ENCODE assay signal across 21 cellular contexts in genomic region chr6:106767271-106767670, GRCh38.
A peak's percentile ranks its signal among the peaks of the same experiment; 100 is the strongest.
DNase-seq lines count a peak whose midpoint lies in the region; ATAC-seq, FAIRE-seq and TF ChIP-seq lines count a peak whose summit lies in the region.
"Had no signal": no experiment of that assay in that cellular context is flagged by ENCODE, and none has a peak within 500 bp of the region (broad histone marks: within the 10 kb centered on the region; RNA-seq: fewer than 3 reads in every experiment).

No MANE protein-coding gene starts in this region.

- TF ChIP-seq RAD21 in liver (IDR thresholded peaks at IDR 0.05), result no peak
- no peak for TF ChIP-seq RAD21 in HepG2 (CRISPR knock-in tag; IDR thresholded peaks at IDR 0.05)

- POLR2A ChIA-PET in HepG2 (lab: Yijun Ruan, JAX), result no interaction called here
- POLR2A ChIA-PET in A673 (lab: Charles Lee; ENCODE audit: low non-redundant PET), result no interaction called here

- in situ Hi-C loops in HepG2 (cut with HindIII; ENCODE audit: extremely low pct_ligation_motif_present, low pct_unique_long_range_greater_than_20kb), result no loop called here

- H3K9me3 ChIP-seq in liver (ENCODE audit: control insufficient read depth in 4 of 4, low read length in 3 of 4), result peaks cover 0 to 4% (median 0%) of the 10 kb centered on the region in 4 donors
- peaks cover 5% of the 10 kb centered on the region; the same call in 1 of the 2 replicates for H3K9me3 ChIP-seq in HepG2 (ENCODE audit: low read length)
- H3K9me3 ChIP-seq in pancreas, result no peaks in the 10 kb centered on the region
- peaks cover 10% of the 10 kb centered on the region for H3K9me3 ChIP-seq in A673 (ENCODE audit: low read depth, low read length, poor library complexity, severe bottlenecking)

- H3K27me3 ChIP-seq in liver (ENCODE audit: control insufficient read depth in 4 of 4, insufficient read depth in 4 of 4, low read length in 3 of 4), result no peaks in the 10 kb centered on the region
- no peaks in the 10 kb centered on the region for H3K27me3 ChIP-seq in HepG2 (ENCODE audit: control insufficient read depth in 1 of 2, insufficient read depth in 2 of 2, low read length in 2 of 2)
- no peaks in the 10 kb centered on the region for H3K27me3 ChIP-seq in pancreas
- no peaks in the 10 kb centered on the region for H3K27me3 ChIP-seq in A673 (replicated peaks; ENCODE audit: insufficient read depth, low read depth, low read length, poor library complexity)

- no peak overlapping the region for H3K4me2 ChIP-seq in HepG2 (ENCODE audit: low read depth, low read length)

- DNase-seq in HepG2 (ENCODE audit: low spot score), result no peak
- DNase-seq in epithelial cell of esophagus (ENCODE audit: low read depth), result peak; percentile 70
- DNase-seq in pancreas, result no peak
- no peak for DNase-seq in iPS-NIHi7 (ENCODE audit: extremely low spot score)
- DNase-seq in A673 (ENCODE audit: low spot score), result no peak
- DNase-seq: ACHN; AML-193; CD4-positive, alpha-beta T cell; DMS153; DND-41; EL; GM23248; HCEC 1CT; IMR-90 had no signal

- H3K4me3 ChIP-seq in liver (ENCODE audit: low read depth in 1 of 3, low read length in 3 of 3) (no peak overlapping the region), HepG2 (replicated peaks in 1 of 3; ENCODE audit: insufficient read depth in 1 of 3, low read depth in 2 of 3, low read length in 3 of 3) (no peak overlapping the region), epithelial cell of esophagus (ENCODE audit: low read length) (no peak overlapping the region), pancreas (no peak overlapping the region), A673 (ENCODE audit: low read depth, low read length, poor library complexity, severe bottlenecking) (no peak overlapping the region)
- H3K4me3 ChIP-seq: GM12878, GM23248, K562 had no signal

- H2AFZ ChIP-seq in HepG2 (ENCODE audit: low read length), result no peak overlapping the region
- H2AFZ ChIP-seq: GM23248 had no signal

- TF ChIP-seq EP300 in HepG2 (IDR thresholded peaks at IDR 0.05; ENCODE audit: low read depth in 2 of 2, low read length in 2 of 2) (no peak), HepG2 (CRISPR knock-in tag; IDR thresholded peaks at IDR 0.05; ENCODE audit: borderline replicate concordance) (no peak)

- no peaks in the 10 kb centered on the region for H3K79me2 ChIP-seq in HepG2 (ENCODE audit: insufficient read depth, low read length)

- H3K9ac ChIP-seq in liver (ENCODE audit: low read depth in 1 of 2, low read length in 2 of 2) (no peak overlapping the region), HepG2 (ENCODE audit: insufficient read depth, low read depth, low read length) (no peak overlapping the region)
- H3K9ac ChIP-seq: GM23248 had no signal

- TF ChIP-seq CTCF in liver (IDR thresholded peaks at IDR 0.05; ENCODE audit: low read depth, low read length, missing input control), result no peak
- TF ChIP-seq CTCF in HepG2 (CRISPR knock-in tag; IDR thresholded peaks at IDR 0.05), result no peak
- TF ChIP-seq CTCF in epithelial cell of esophagus (IDR thresholded peaks at IDR 0.05; ENCODE audit: insufficient read depth, low read depth, low read length, missing control alignments), result no peak
- TF ChIP-seq CTCF in pancreas (IDR thresholded peaks at IDR 0.05), result no peak
- no peak for TF ChIP-seq CTCF in A673 (conservative IDR thresholded peaks at IDR 0.05; ENCODE audit: low read depth, low read length)

- peaks cover 0 to 24% (median 17%) of the 10 kb centered on the region in 4 donors for H3K36me3 ChIP-seq in liver (ENCODE audit: control insufficient read depth in 4 of 4, insufficient read depth in 3 of 4, low read depth in 1 of 4, low read length in 3 of 4)
- H3K36me3 ChIP-seq in HepG2 (replicated peaks in 1 of 2; ENCODE audit: control insufficient read depth in 1 of 2, insufficient read depth in 2 of 2, low read length in 2 of 2), result no peaks in the 10 kb centered on the region
- H3K36me3 ChIP-seq in pancreas, result peaks cover 0 to 21% (median 0%) of the 10 kb centered on the region in 3 donors
- no peaks in the 10 kb centered on the region for H3K36me3 ChIP-seq in A673 (ENCODE audit: insufficient read depth, low read length, poor library complexity, severe bottlenecking)

- H3K27ac ChIP-seq in liver (ENCODE audit: low read depth in 1 of 2, low read length in 2 of 2) (peak overlapping the region; percentile 68 to 80), HepG2 (ENCODE audit: extremely low read length, insufficient read depth, low read length) (no peak overlapping the region), pancreas (peak overlapping the region; percentile 24 to 80 (median 54)), A673 (ENCODE audit: low read depth, low read length, poor library complexity, severe bottlenecking) (no peak overlapping the region)
- H3K27ac ChIP-seq: C4-2B, GM23248, HL-60 had no signal

- TF ChIP-seq POLR2A in HepG2 (IDR thresholded peaks at IDR 0.05; ENCODE audit: insufficient read depth in 1 of 2, low read depth in 2 of 2, low read length in 2 of 2), result no peak

- H3K4me1 ChIP-seq in liver (ENCODE audit: control insufficient read depth in 4 of 4, insufficient read depth in 4 of 4, low read length in 3 of 4) (peaks cover 6 to 44% (median 22%) of the 10 kb centered on the region in 4 donors), HepG2 (ENCODE audit: insufficient read depth, low read length) (peaks cover 24% of the 10 kb centered on the region; the same call in 1 of the 2 replicates), pancreas (peaks cover 41 to 66% (median 63%) of the 10 kb centered on the region in 3 donors), A673 (ENCODE audit: insufficient read depth, low read length, poor library complexity, severe bottlenecking) (no peaks in the 10 kb centered on the region)

- WGBS in liver, result 100% methylated on average over 1 of the region's 1 CpG
- WGBS in HepG2 (ENCODE audit: low lambda C conversion rate), result 100% methylated on average over 1 of the region's 1 CpG
- 98 to 100% methylated on average over 1 of the region's 1 CpG for WGBS in pancreas, 2 donors

- CTCF ChIA-PET in HepG2 (lab: Yijun Ruan, JAX; ENCODE audit: low intra/inter-chr PET ratio, low total read pairs) (no interaction called here), A673 (lab: Charles Lee) (no interaction called here)

- no peaks in the 10 kb centered on the region for H4K20me1 ChIP-seq in HepG2 (ENCODE audit: insufficient read depth, low read length)

- FAIRE-seq in HepG2 (lab: Jason Lieb, UNC) (no peak), pancreas (lab: Jason Lieb, UNC) (no peak)
- FAIRE-seq: GM12878, GM19239, H54, K562 had no signal

- BruUV-seq in HepG2 (replicated peaks; lab: Mats Ljungman, UMichigan) (no TSS peak), A673 (replicated peaks; lab: Mats Ljungman, UMichigan) (no TSS peak)

- intact Hi-C loops in HepG2 (cut with micrococcal nuclease; ENCODE audit: unreplicated experiment), result no loop called here
- intact Hi-C loops in pancreas (cut with DNase I), result no loop called here
- intact Hi-C loops in A673 (cut with micrococcal nuclease; ENCODE audit: unreplicated experiment), result no loop called here

- ATAC-seq in HepG2 (no peak), pancreas (no peak)
- ATAC-seq: GM12878, K562 had no signal

TF ChIP-seq in liver, 16 proteins besides CTCF, POLR2A, EP300 and RAD21 (continues in another document):
- no peak for TF ChIP-seq REST (IDR thresholded peaks at IDR 0.05)

TF ChIP-seq in HepG2, 621 proteins besides CTCF, POLR2A, EP300 and RAD21 (continues in another document):
- TF ChIP-seq CREBL2 (CRISPR knock-in tag; IDR thresholded peaks at IDR 0.05; ENCODE audit: borderline replicate concordance) (no peak), KMT2A (CRISPR knock-in tag; IDR thresholded peaks at IDR 0.05) (no peak), FLYWCH1 (CRISPR knock-in tag; IDR thresholded peaks at IDR 0.05) (no peak), ATF1 (CRISPR knock-in tag; IDR thresholded peaks at IDR 0.05) (no peak), CEBPB (IDR thresholded peaks at IDR 0.05; ENCODE audit: borderline replicate concordance, low read depth, low read length) (no peak), ZNF468 (CRISPR knock-in tag; IDR thresholded peaks at IDR 0.05) (no peak), ZSCAN20 (CRISPR knock-in tag; IDR thresholded peaks at IDR 0.05; ENCODE audit: borderline replicate concordance) (no peak), EEA1 (CRISPR knock-in tag; IDR thresholded peaks at IDR 0.05; ENCODE audit: borderline replicate concordance) (no peak), ZNF639 (CRISPR knock-in tag; conservative IDR thresholded peaks at IDR 0.05) (no peak), GPN1 (CRISPR knock-in tag; IDR thresholded peaks at IDR 0.05; ENCODE audit: borderline replicate concordance) (no peak), DDIT3 (CRISPR knock-in tag; IDR thresholded peaks at IDR 0.05) (no peak), ZNF772 (CRISPR knock-in tag; IDR thresholded peaks at IDR 0.05) (no peak), KDM1A (CRISPR knock-in tag; IDR thresholded peaks at IDR 0.05) (no peak), ZBTB14 (CRISPR knock-in tag; IDR thresholded peaks at IDR 0.05) (no peak), ZNF790 (CRISPR knock-in tag; IDR thresholded peaks at IDR 0.05; ENCODE audit: borderline replicate concordance) (no peak), NFE2L2 (IDR thresholded peaks at IDR 0.05; ENCODE audit: low read length) (no peak), ZKSCAN5 (CRISPR knock-in tag; IDR thresholded peaks at IDR 0.05) (no peak)

Comparison
In these comparisons a context has a peak if more than half of its experiments do, and no peak if none do; other contexts are left out.
1. H3K27ac ChIP-seq: peak in liver (2 of 2) and pancreas (4 of 4); none in HepG2 (single experiment) and A673 (single experiment).